In the genomic region with DNA sequence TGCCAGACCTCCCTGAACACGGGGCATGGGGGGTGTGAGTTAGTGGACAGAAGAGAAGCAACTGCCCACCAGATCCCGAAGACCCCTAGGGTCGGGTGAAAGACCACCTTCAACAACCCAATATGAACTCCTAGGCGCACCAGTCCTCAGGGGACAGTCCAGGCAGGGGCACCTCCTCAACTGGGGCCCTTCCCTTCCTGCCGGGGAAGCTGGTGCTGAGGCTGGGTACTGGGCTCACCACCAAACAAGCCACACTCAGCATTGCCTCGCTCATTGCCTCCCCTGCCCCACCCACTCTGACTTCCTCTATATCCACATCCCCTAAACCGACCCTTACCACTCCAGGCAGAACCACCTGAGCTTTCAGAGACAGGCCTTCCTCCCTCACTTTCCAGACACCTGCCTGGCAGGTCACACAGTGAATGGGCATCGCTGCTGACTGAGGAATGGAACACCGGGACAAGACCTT, we compare ENCODE assay signal across 15 cellular contexts. TPM values are rescaled to one million over a fixed set of nuclear protein-coding genes. Genes with fewer than 3 reads are reported as not detected.
DNase-seq lines count a peak whose midpoint lies in the region; ATAC-seq, FAIRE-seq and TF ChIP-seq lines count a peak whose summit lies in the region.
"Had no signal": no experiment of that assay in that cellular context is flagged by ENCODE, and none has a peak within 500 bp of the region (broad histone marks: within the 10 kb centered on the region; RNA-seq: fewer than 3 reads in every experiment).

No MANE protein-coding gene starts in this region.

- H3K14ac ChIP-seq in H1 (ENCODE audit: insufficient read length), result no peak overlapping the region

- CTCF ChIA-PET in activated naive CD4-positive, alpha-beta T cell treated with anti-CD3 and anti-CD28 coated beads for 36 hours (lab: Charles Lee), result interaction anchor here (0.9 to 2.7 kb wide), 3 partner anchors 8 to 45 kb away, joined by 3 to 12 read pairs (median 9); no protein-coding TSS in a partner anchor
- CTCF ChIA-PET in activated CD4-positive, alpha-beta memory T cell treated with anti-CD3 and anti-CD28 coated beads for 36 hours (lab: Charles Lee), result interaction anchor here (1.6 to 5.1 kb wide), 3 partner anchors 10 to 93 kb away, joined by 3 to 29 read pairs (median 10); no protein-coding TSS in a partner anchor
- CTCF ChIA-PET in H1 (lab: Charles Lee; ENCODE audit: partially characterized antibody), result interaction anchor here (1.4 to 2.5 kb wide), 4 partner anchors 11 to 94 kb away, joined by 9 to 11 read pairs (median 10); no protein-coding TSS in a partner anchor

- TF ChIP-seq CTCF in H1 (IDR thresholded peaks at IDR 0.05; ENCODE audit: control extremely low read depth in 1 of 3, insufficient read depth in 1 of 3, low read depth in 1 of 3, low read length in 3 of 3), result no peak

- H2AFZ ChIP-seq in H1 (ENCODE audit: low read length), result no peak overlapping the region
- H2AFZ ChIP-seq: GM23248 had no signal

- POLR2A ChIA-PET in activated CD4-positive, alpha-beta memory T cell treated with anti-CD3 and anti-CD28 coated beads for 36 hours (lab: Charles Lee), result interaction anchor here (1.1 kb wide), 1 partner anchor 10 kb away, joined by 5 read pairs; no protein-coding TSS in a partner anchor
- POLR2A ChIA-PET in H1 (lab: Charles Lee; ENCODE audit: partially characterized antibody), result interaction anchor here (0.6 to 1.8 kb wide), 3 partner anchors 15 to 84 kb away, joined by 3 to 4 read pairs (median 4); no protein-coding TSS in a partner anchor

- H2BK12ac ChIP-seq in H1 (ENCODE audit: low read depth, low read length), result 0 out of 2 replicates have a peak overlapping the region, but pooled peaks have one; percentile 0

- FAIRE-seq in H1 (lab: Jason Lieb, UNC), result no peak
- FAIRE-seq: GM12878 had no signal

- H3K4me3 Mint-ChIP-seq in activated naive CD4-positive, alpha-beta T cell treated with anti-CD3 and anti-CD28 coated beads for 36 hours, result peak overlapping the region; percentile 1
- peak overlapping the region; percentile 2 for H3K4me3 Mint-ChIP-seq in activated CD4-positive, alpha-beta memory T cell treated with anti-CD3 and anti-CD28 coated beads for 36 hours
- H3K4me3 Mint-ChIP-seq in stimulated activated naive CD8-positive, alpha-beta T cell treated with anti-CD3 and anti-CD28 coated beads, Interleukin-15, amount 100 ng/mL, for 72 hours, result peak overlapping the region; percentile 72 to 81

- H3K27ac ChIP-seq in H1 (ENCODE audit: low read depth, low read length), result 0 out of 2 replicates have a peak overlapping the region, but pooled peaks have one; percentile 45
- H3K27ac ChIP-seq: GM23248, SK-N-MC had no signal

- no peaks in the 10 kb centered on the region for H3K27me3 ChIP-seq in H1 (replicated peaks in 1 of 4; ENCODE audit: control insufficient read depth in 3 of 4, extremely low read depth in 1 of 4, insufficient read depth in 3 of 4, low read length in 3 of 4)

- H3K9me3 ChIP-seq in H1 (ENCODE audit: insufficient read depth in 2 of 2, low read depth in 1 of 2, low read length in 1 of 2), result no peaks in the 10 kb centered on the region

- H3K27ac Mint-ChIP-seq in activated naive CD4-positive, alpha-beta T cell treated with anti-CD3 and anti-CD28 coated beads for 36 hours, result peak overlapping the region; percentile 79
- peak overlapping the region; percentile 88 for H3K27ac Mint-ChIP-seq in activated CD4-positive, alpha-beta memory T cell treated with anti-CD3 and anti-CD28 coated beads for 36 hours
- peak overlapping the region; percentile 85 to 88 for H3K27ac Mint-ChIP-seq in stimulated activated naive CD8-positive, alpha-beta T cell treated with anti-CD3 and anti-CD28 coated beads, Interleukin-15, amount 100 ng/mL, for 72 hours

- no peaks in the 10 kb centered on the region for H3K27me3 Mint-ChIP-seq in activated naive CD4-positive, alpha-beta T cell treated with anti-CD3 and anti-CD28 coated beads for 36 hours (ENCODE audit: low read depth)
- no peaks in the 10 kb centered on the region for H3K27me3 Mint-ChIP-seq in activated CD4-positive, alpha-beta memory T cell treated with anti-CD3 and anti-CD28 coated beads for 36 hours
- no peaks in the 10 kb centered on the region for H3K27me3 Mint-ChIP-seq in stimulated activated naive CD8-positive, alpha-beta T cell treated with anti-CD3 and anti-CD28 coated beads, Interleukin-15, amount 100 ng/mL, for 72 hours

- peaks cover 33% of the 10 kb centered on the region for H3K79me1 ChIP-seq in H1 (ENCODE audit: low read depth, low read length)

- peaks cover 8 to 52% of the 10 kb centered on the region in 2 experiments; a peak in 3 of 4 replicates for H3K79me2 ChIP-seq in H1 (ENCODE audit: control insufficient read depth in 1 of 2, insufficient read depth in 2 of 2, low read length in 2 of 2)

- H3K9ac ChIP-seq in H1 (replicated peaks in 1 of 4; ENCODE audit: extremely low read depth in 1 of 4, low read depth in 3 of 4, low read length in 3 of 4), result no peak overlapping the region
- H3K9ac ChIP-seq: GM23248 had no signal

- intact Hi-C loops in activated naive CD4-positive, alpha-beta T cell treated with anti-CD3 and anti-CD28 coated beads for 36 hours (cut with micrococcal nuclease), result no loop called here
- intact Hi-C loops in activated CD4-positive, alpha-beta memory T cell treated with anti-CD3 and anti-CD28 coated beads for 36 hours (cut with micrococcal nuclease), result no loop called here

- no peak for TF ChIP-seq POLR2A in H1 (IDR thresholded peaks at IDR 0.05; ENCODE audit: control extremely low read depth in 1 of 2, low read depth in 2 of 2, low read length in 2 of 2)

- H4K91ac ChIP-seq in H1 (replicated peaks; ENCODE audit: insufficient read length, low read length), result no peak overlapping the region

- no peak overlapping the region for H2BK20ac ChIP-seq in H1 (ENCODE audit: low read length)

- H2BK15ac ChIP-seq in H1 (ENCODE audit: low read length), result no peak overlapping the region

- H3K23me2 ChIP-seq in H1 (ENCODE audit: low read depth, low read length), result no peaks in the 10 kb centered on the region; the same call in 1 of the 2 replicates

- no peaks in the 10 kb centered on the region for H3K9me3 Mint-ChIP-seq in activated naive CD4-positive, alpha-beta T cell treated with anti-CD3 and anti-CD28 coated beads for 36 hours
- no peaks in the 10 kb centered on the region for H3K9me3 Mint-ChIP-seq in activated CD4-positive, alpha-beta memory T cell treated with anti-CD3 and anti-CD28 coated beads for 36 hours
- H3K9me3 Mint-ChIP-seq in stimulated activated naive CD8-positive, alpha-beta T cell treated with anti-CD3 and anti-CD28 coated beads, Interleukin-15, amount 100 ng/mL, for 72 hours, result no peaks in the 10 kb centered on the region

- peak; percentile 63 for DNase-seq in activated naive CD4-positive, alpha-beta T cell treated with anti-CD3 and anti-CD28 coated beads for 36 hours
- no peak for DNase-seq in activated naive CD4-positive, alpha-beta T cell treated with anti-CD3 and anti-CD28 coated beads, Interleukin-2, amount 50 U/mL, for 16 hours
- DNase-seq in activated CD4-positive, alpha-beta memory T cell treated with anti-CD3 and anti-CD28 coated beads for 36 hours, result peak; percentile 58
- DNase-seq in H1 (ENCODE audit: low read depth in 1 of 2, low spot score in 2 of 2) (no peak), GM19238 (ENCODE audit: insufficient read length, low spot score) (no peak), NCI-H1105 (lab: John Stamatoyannopoulos, UW) (no peak)
- peak in 1 of 2 donors; percentile 46 for DNase-seq in stimulated activated naive CD8-positive, alpha-beta T cell treated with anti-CD3 and anti-CD28 coated beads, Interleukin-15, amount 100 ng/mL, for 72 hours
- DNase-seq: activated CD4-positive, CD25-positive, alpha-beta regulatory T cell; cortex of kidney; GM23248; mesenchymal stem cell; NCI-H2227 treated with DMSO at 0.1 percent for 48 hours had no signal

- H3K4me1 Mint-ChIP-seq in activated naive CD4-positive, alpha-beta T cell treated with anti-CD3 and anti-CD28 coated beads for 36 hours (ENCODE audit: low read depth), result peaks cover 91% of the 10 kb centered on the region
- H3K4me1 Mint-ChIP-seq in activated CD4-positive, alpha-beta memory T cell treated with anti-CD3 and anti-CD28 coated beads for 36 hours (ENCODE audit: low read depth), result peaks cover 90% of the 10 kb centered on the region
- H3K4me1 Mint-ChIP-seq in stimulated activated naive CD8-positive, alpha-beta T cell treated with anti-CD3 and anti-CD28 coated beads, Interleukin-15, amount 100 ng/mL, for 72 hours, result peaks cover 100% of the 10 kb centered on the region

- TF ChIP-seq RAD21 in H1 (IDR thresholded peaks at IDR 0.05 in 1 of 2, conservative IDR thresholded peaks at IDR 0.05 in 1 of 2; ENCODE audit: low read depth in 2 of 2, low read length in 2 of 2), result no peak

- H4K5ac ChIP-seq in H1 (ENCODE audit: insufficient read length, low read depth, low read length), result no peak overlapping the region

- peaks cover 45% of the 10 kb centered on the region for H3K36me3 Mint-ChIP-seq in activated naive CD4-positive, alpha-beta T cell treated with anti-CD3 and anti-CD28 coated beads for 36 hours (ENCODE audit: low read depth)
- peaks cover 40% of the 10 kb centered on the region for H3K36me3 Mint-ChIP-seq in activated CD4-positive, alpha-beta memory T cell treated with anti-CD3 and anti-CD28 coated beads for 36 hours

- no peak overlapping the region for H3K4ac ChIP-seq in H1 (replicated peaks; ENCODE audit: insufficient read length, low read depth, low read length)

- peak overlapping the region; percentile 75 for H2BK5ac ChIP-seq in H1 (ENCODE audit: low read depth, low read length)

- no peak overlapping the region for H2BK120ac ChIP-seq in H1 (replicated peaks; ENCODE audit: low read depth, low read length)

- H3K23ac ChIP-seq in H1 (ENCODE audit: insufficient read length), result no peak overlapping the region

- H4K20me1 ChIP-seq in H1 (replicated peaks in 1 of 2; ENCODE audit: control insufficient read depth in 1 of 2, insufficient read depth in 2 of 2, low read length in 2 of 2), result peaks cover 6 to 18% of the 10 kb centered on the region in 2 experiments

- H3K56ac ChIP-seq in H1 (replicated peaks; ENCODE audit: insufficient read length, low read depth, low read length), result no peak overlapping the region

- no peak overlapping the region for H3K18ac ChIP-seq in H1 (ENCODE audit: extremely low read depth, low read length)

- no peak overlapping the region for H3K4me2 ChIP-seq in H1 (ENCODE audit: insufficient read depth in 1 of 2, low read depth in 2 of 2, low read length in 2 of 2)

- H3K4me3 ChIP-seq in H1 (ENCODE audit: extremely low read depth in 1 of 4, insufficient read depth in 2 of 4, low read depth in 3 of 4, low read length in 4 of 4), result no peak overlapping the region
- H3K4me3 ChIP-seq: GM12878, GM23248, SK-N-MC had no signal

- H3K4me1 ChIP-seq in H1 (replicated peaks in 1 of 4; ENCODE audit: control insufficient read depth in 3 of 4, insufficient read depth in 4 of 4, low read length in 3 of 4), result peaks cover 10 to 19% (median 12%) of the 10 kb centered on the region in 4 experiments

- 91% methylated on average over 8 of the region's 9 CpGs; no CpG with 5 or more reads in 1 of the 2 experiments for WGBS in H1 (ENCODE audit: extremely low coverage in 1 of 2, insufficient coverage in 1 of 2, insufficient read length in 1 of 2, insufficient replicate concordance in 2 of 2, low coverage in 1 of 2, low lambda C conversion rate in 2 of 2, missing lambda C conversion rate in 1 of 2), 2 experiments

- peaks cover 0 to 10% (median 1%) of the 10 kb centered on the region in 4 experiments; a peak in 5 of 8 replicates for H3K36me3 ChIP-seq in H1 (ENCODE audit: control insufficient read depth in 2 of 4, insufficient read depth in 4 of 4, low read length in 3 of 4)

- ATAC-seq in stimulated activated naive CD8-positive, alpha-beta T cell treated with anti-CD3 and anti-CD28 coated beads, Interleukin-15, amount 100 ng/mL, for 72 hours, result peak; percentile 74
- no peak for ATAC-seq in GM18907 (IDR thresholded peaks at IDR 0.05; ENCODE audit: unreplicated experiment)
- ATAC-seq: GM12878 had no signal

- no peak overlapping the region for H2AK5ac ChIP-seq in H1 (ENCODE audit: low read depth, low read length)

- TF ChIP-seq EP300 in H1 (IDR thresholded peaks at IDR 0.05; ENCODE audit: borderline replicate concordance in 1 of 2, low read depth in 2 of 2, low read length in 2 of 2), result no peak

- H4K8ac ChIP-seq in H1 (ENCODE audit: extremely low read depth, insufficient read depth, low read length), result no peak overlapping the region

RNA-seq across cellular contexts. Expression of gene SEMA4D, which starts 42.5 kb away (rescaled TPM):
- 100 to 1,000 TPM; 156 to 160 TPM for total RNA-seq in activated naive CD4-positive, alpha-beta T cell treated with anti-CD3 and anti-CD28 coated beads for 36 hours
- 100 to 1,000 TPM; 159 to 161 TPM for total RNA-seq in activated CD4-positive, alpha-beta memory T cell treated with anti-CD3 and anti-CD28 coated beads for 36 hours
- total RNA-seq in H1 (2021; fragmentation: NEBNext Ultra II Directional; extraction: Animal tissue kit (Norgen Biotek cat#: 25700)), result 63.1 and 70.4 TPM in 2 replicates
- polyA plus RNA-seq in H1 (2011; rRNA removed), result 21.0 and 34.3 TPM in 2 replicates
- polyA plus RNA-seq in H1 (2011; cell fraction: cytosol; rRNA removed), result 22.5 TPM
- 77.9 TPM for polyA plus RNA-seq in H1 (2011; cell fraction: nucleus; rRNA removed)
- polyA plus RNA-seq in H1 (2012, experiment 1 of 2), result 37.1 to 43.6 TPM (median 42.0 TPM) in 4 replicates
- 17.8 TPM for polyA plus RNA-seq in H1 (2012, experiment 2 of 2)
- polyA plus RNA-seq in H1 (2013, experiment 1 of 2), result 49.6 TPM
- 47.0 TPM for polyA plus RNA-seq in H1 (2013, experiment 2 of 2)
- 28.5 and 31.1 TPM in 2 replicates for polyA minus RNA-seq in H1 (2011; rRNA and poly(A)+ RNA removed)
- 39.3 TPM for polyA minus RNA-seq in H1 (2011; cell fraction: cytosol; rRNA and poly(A)+ RNA removed)
- 60.8 TPM for polyA minus RNA-seq in H1 (2011; cell fraction: nucleus; rRNA and poly(A)+ RNA removed)

Comparison
In these comparisons a context has a peak if more than half of its experiments do, and no peak if none do; other contexts are left out.
1. DNase-seq: peak in activated naive CD4-positive, alpha-beta T cell treated with anti-CD3 and anti-CD28 coated beads for 36 hours (single experiment) and activated CD4-positive, alpha-beta memory T cell treated with anti-CD3 and anti-CD28 coated beads for 36 hours (single experiment); none in activated naive CD4-positive, alpha-beta T cell treated with anti-CD3 and anti-CD28 coated beads, Interleukin-2, amount 50 U/mL, for 16 hours (single experiment), H1 (0 of 2), GM19238 (single experiment) and NCI-H1105 (single experiment).
2. H3K4me3 Mint-ChIP-seq: peak in every context shown above with its lines; median percentile 76 in stimulated activated naive CD8-positive, alpha-beta T cell treated with anti-CD3 and anti-CD28 coated beads, Interleukin-15, amount 100 ng/mL, for 72 hours; 2 in activated CD4-positive, alpha-beta memory T cell treated with anti-CD3 and anti-CD28 coated beads for 36 hours; 1 in activated naive CD4-positive, alpha-beta T cell treated with anti-CD3 and anti-CD28 coated beads for 36 hours.
3. Peak in every context shown above with its lines, with median percentiles within 50 percentile points of each other: H3K27ac Mint-ChIP-seq.